In genomic region chrX:149629730-149630387, GRCh38 we compare ENCODE assay signal across 10 cellular contexts. TPM values are rescaled to one million over a fixed set of nuclear protein-coding genes. Genes with fewer than 3 reads are reported as not detected.
DNase-seq lines count a peak whose midpoint lies in the region; ATAC-seq and TF ChIP-seq lines count a peak whose summit lies in the region.
"Had no signal": no experiment of that assay in that cellular context is flagged by ENCODE, and none has a peak within 500 bp of the region (broad histone marks: within the 10 kb centered on the region; RNA-seq: fewer than 3 reads in every experiment).

No MANE protein-coding gene starts in this region.

- H3K9ac ChIP-seq in OCI-LY3 (ENCODE audit: low read length), result no peak overlapping the region
- peak overlapping the region; percentile 72 for H3K9ac ChIP-seq in endodermal cell (ENCODE audit: extremely low read depth, low read length, poor library complexity, severe bottlenecking)

- H2AFZ ChIP-seq in OCI-LY3 (ENCODE audit: low read depth, low read length), result no peak overlapping the region
- H2AFZ ChIP-seq in neuron (ENCODE audit: low read depth, low read length), result no peak overlapping the region

- no peaks in the 10 kb centered on the region for H4K20me1 ChIP-seq in DOHH2 (ENCODE audit: control insufficient read depth, insufficient read depth, low read depth, low read length)
- H4K20me1 ChIP-seq in OCI-LY3 (ENCODE audit: insufficient read depth, low read length), result peaks cover 31% of the 10 kb centered on the region

- no peaks in the 10 kb centered on the region for H3K27me3 ChIP-seq in DOHH2 (ENCODE audit: control insufficient read depth, low read length)
- peaks cover 6% of the 10 kb centered on the region; the same call in 1 of the 2 replicates for H3K27me3 ChIP-seq in OCI-LY3 (ENCODE audit: low read depth, low read length)
- no peaks in the 10 kb centered on the region for H3K27me3 ChIP-seq in endodermal cell (ENCODE audit: control insufficient read depth, insufficient read depth, low read length, poor library complexity, severe bottlenecking)
- peaks cover 8% of the 10 kb centered on the region for H3K27me3 ChIP-seq in neuron (ENCODE audit: insufficient read depth, low read length)
- H3K27me3 ChIP-seq: upper lobe of right lung had no signal

- WGBS in endodermal cell (ENCODE audit: insufficient coverage in 1 of 2, insufficient read length in 1 of 2), 2 experiments, result 41 to 65% methylated on average over 4 of the region's 5 CpGs

- H3K4me3 Mint-ChIP-seq in endodermal cell, result peak overlapping the region; percentile 87

- H3K36me3 Mint-ChIP-seq in endodermal cell (ENCODE audit: low read depth), result no peaks in the 10 kb centered on the region

- H3K9me3 Mint-ChIP-seq in endodermal cell, result peaks cover 66% of the 10 kb centered on the region

- no peak for DNase-seq in endodermal cell
- no peak for DNase-seq in GM20000 (ENCODE audit: low spot score)
- no peak for DNase-seq in GM19240 (ENCODE audit: insufficient read length, low spot score)
- DNase-seq: KG1, upper lobe of right lung had no signal

- H3K27ac Mint-ChIP-seq in endodermal cell, result peak overlapping the region; percentile 15

- H3K4me3 ChIP-seq in DOHH2 (ENCODE audit: low read length), result peak overlapping the region; percentile 75
- peak overlapping the region; percentile 98 for H3K4me3 ChIP-seq in OCI-LY3 (ENCODE audit: low read length)
- H3K4me3 ChIP-seq in endodermal cell (ENCODE audit: low read length), result peak overlapping the region; percentile 96
- peak overlapping the region; percentile 69 for H3K4me3 ChIP-seq in neuron (ENCODE audit: low read length)

- no peak for TF ChIP-seq CTCF in DOHH2 (IDR thresholded peaks at IDR 0.05; ENCODE audit: low read depth, low read length, poor library complexity, severe bottlenecking)
- no peak for TF ChIP-seq CTCF in OCI-LY3 (IDR thresholded peaks at IDR 0.05; ENCODE audit: low read depth, low read length)
- no peak for TF ChIP-seq CTCF in endodermal cell (conservative IDR thresholded peaks at IDR 0.05)
- TF ChIP-seq CTCF in GM20000 (IDR thresholded peaks at IDR 0.05; ENCODE audit: extremely low read depth, missing control alignments), result no peak

- H3K36me3 ChIP-seq in DOHH2 (ENCODE audit: control insufficient read depth, low read length) (no peaks in the 10 kb centered on the region), OCI-LY3 (replicated peaks; ENCODE audit: low read depth, low read length) (no peaks in the 10 kb centered on the region), endodermal cell (ENCODE audit: control insufficient read depth, insufficient read depth, low read length) (peaks cover 16% of the 10 kb centered on the region), neuron (ENCODE audit: insufficient read depth, low read length) (no peaks in the 10 kb centered on the region)
- H3K36me3 ChIP-seq: upper lobe of right lung had no signal

- no peak for ATAC-seq in HG03342 (IDR thresholded peaks at IDR 0.05; ENCODE audit: unreplicated experiment)
- ATAC-seq in GM19452 (IDR thresholded peaks at IDR 0.05; ENCODE audit: unreplicated experiment), result no peak

- H3K9me3 ChIP-seq in DOHH2 (ENCODE audit: control insufficient read depth, insufficient read depth, low read length), result no peaks in the 10 kb centered on the region
- H3K9me3 ChIP-seq in OCI-LY3 (ENCODE audit: insufficient read depth, low read length), result no peaks in the 10 kb centered on the region
- H3K9me3 ChIP-seq in endodermal cell (ENCODE audit: control insufficient read depth, low read length), result no peaks in the 10 kb centered on the region
- H3K9me3 ChIP-seq in neuron (ENCODE audit: low read length), result no peaks in the 10 kb centered on the region
- H3K9me3 ChIP-seq: upper lobe of right lung had no signal

- H3F3A ChIP-seq in DOHH2 (ENCODE audit: control insufficient read depth, insufficient read depth), result no peaks in the 10 kb centered on the region

- peaks cover 42% of the 10 kb centered on the region for H3K4me1 Mint-ChIP-seq in endodermal cell

- peaks cover 18% of the 10 kb centered on the region for H3K27me3 Mint-ChIP-seq in endodermal cell (ENCODE audit: insufficient read depth)

- H3K4me2 ChIP-seq in DOHH2 (ENCODE audit: low read length) (peak overlapping the region; percentile 66), OCI-LY3 (ENCODE audit: low read length) (peak overlapping the region; percentile 96)

- H3K79me2 ChIP-seq in DOHH2 (ENCODE audit: control insufficient read depth, low read length) (peaks cover 40% of the 10 kb centered on the region), OCI-LY3 (ENCODE audit: low read length) (peaks cover 51% of the 10 kb centered on the region)

- H3K9me2 ChIP-seq in DOHH2 (replicated peaks; ENCODE audit: control insufficient read depth, low read length), result no peaks in the 10 kb centered on the region

- peaks cover 14% of the 10 kb centered on the region for H3K4me1 ChIP-seq in DOHH2 (ENCODE audit: control insufficient read depth, low read length)
- peaks cover 7% of the 10 kb centered on the region; the same call in 1 of the 2 replicates for H3K4me1 ChIP-seq in OCI-LY3 (ENCODE audit: low read length)
- H3K4me1 ChIP-seq in endodermal cell (ENCODE audit: control insufficient read depth, insufficient read depth, low read length), result peaks cover 9% of the 10 kb centered on the region
- H3K4me1 ChIP-seq in neuron (ENCODE audit: insufficient read depth, low read length), result peaks cover 3% of the 10 kb centered on the region
- H3K4me1 ChIP-seq: upper lobe of right lung had no signal

- no peak overlapping the region for H3K27ac ChIP-seq in DOHH2 (ENCODE audit: low read depth, low read length)
- H3K27ac ChIP-seq in OCI-LY3 (ENCODE audit: low read length), result no peak overlapping the region
- H3K27ac ChIP-seq in endodermal cell (ENCODE audit: low read depth, low read length), result no peak overlapping the region

RNA-seq across cellular contexts. Expression of gene TMEM185A, which starts 1.7 kb away (rescaled TPM):
- 10 to 100 TPM; 60.1 to 66.3 TPM for total RNA-seq in endodermal cell
- 36.0 TPM for polyA plus RNA-seq in endodermal cell (2013, experiment 1 of 2)
- 33.1 TPM for polyA plus RNA-seq in endodermal cell (2013, experiment 2 of 2)

RNA-seq across cellular contexts. Expression of gene HSFX2, which starts 34.7 kb away (rescaled TPM):
- total RNA-seq in endodermal cell, result not detected
- polyA plus RNA-seq in endodermal cell (2013, experiment 1 of 2), result 0.18 TPM
- 1.1 TPM for polyA plus RNA-seq in endodermal cell (2013, experiment 2 of 2)
- total RNA-seq: upper lobe of right lung had no signal

RNA-seq across cellular contexts. Expression of gene MAGEA9B, which starts 42.6 kb away (rescaled TPM):
- not detected for total RNA-seq in endodermal cell
- not detected for polyA plus RNA-seq in endodermal cell (2013, experiment 1 of 2)
- polyA plus RNA-seq in endodermal cell (2013, experiment 2 of 2), result not detected
- total RNA-seq: upper lobe of right lung had no signal
